Comparison of ENCODE assay signal across 1 cellular context in genomic region chr1:54221867-54222484, GRCh38.
TF ChIP-seq lines count a peak whose summit lies in the region.

No MANE protein-coding gene starts in this region.

TF ChIP-seq in H1, 55 proteins besides CTCF, POLR2A, EP300 and RAD21:
- TF ChIP-seq POLR2AphosphoS5 (IDR thresholded peaks at IDR 0.05; ENCODE audit: low read depth, low read length): peak; percentile 38; the same call in 1 of the 2 replicates
- no peak for TF ChIP-seq RNF2 (IDR thresholded peaks at IDR 0.05; ENCODE audit: borderline replicate concordance, low read depth, low read length, missing control alignments, poor library complexity, severe bottlenecking)
